ENCODE assay signal across 22 cellular contexts in genomic region chr12:95736631-95737030, GRCh38. TPM values are rescaled to one million over a fixed set of nuclear protein-coding genes. Genes with fewer than 3 reads are reported as not detected.
A peak's percentile ranks its signal among the peaks of the same experiment; 100 is the strongest.
DNase-seq lines count a peak whose midpoint lies in the region; ATAC-seq and TF ChIP-seq lines count a peak whose summit lies in the region.
"Had no signal": no experiment of that assay in that cellular context is flagged by ENCODE, and none has a peak within 500 bp of the region (broad histone marks: within the 10 kb centered on the region; RNA-seq: fewer than 3 reads in every experiment).

No MANE protein-coding gene starts in this region.

- 17 to 42% methylated on average over 2 of the region's 2 CpGs for WGBS in gastroesophageal sphincter (ENCODE audit: low coverage in 1 of 2), 2 donors
- WGBS in tibial nerve, 2 donors = 58 to 66% methylated on average over 2 of the region's 2 CpGs

- DNase-seq in HCEC 1CT (peak; percentile 8), SKM-1 (lab: John Stamatoyannopoulos, UW; ENCODE audit: unreplicated experiment) (peak; percentile 58), skeletal muscle cell (ENCODE audit: low read depth) (peak; percentile 31), GF-D8 (lab: John Stamatoyannopoulos, UW) (no peak), T-helper 2 cell (no peak), type B pancreatic cell (ENCODE audit: extremely low spot score, unreplicated experiment) (no peak), tibial nerve (ENCODE audit: low spot score in 2 of 2) (no peak)
- DNase-seq: activated naive CD8-positive, alpha-beta T cell treated with anti-CD3 and anti-CD28 coated beads, Interleukin-2, amount 10 ng/mL, durations not matched to agents 7 days and 5 days; caudate nucleus; GOT3; head of caudate nucleus; lower lobe of right lung; NCI-H748 treated with DMSO at 0.1 percent for 48 hours; nucleus accumbens; right lobe of liver; stimulated activated naive CD4-positive, alpha-beta T cell treated with Interleukin-2 at 50 U/mL for 16 hours; T1000 had no signal

- H3K27ac Mint-ChIP-seq in type B pancreatic cell = no peak overlapping the region
- H3K27ac Mint-ChIP-seq: activated naive CD8-positive, alpha-beta T cell treated with anti-CD3 and anti-CD28 coated beads, Interleukin-2, amount 10 ng/mL, durations not matched to agents 7 days and 5 days; activated T-helper 17 cell treated with anti-CD3 and anti-CD28 coated beads, Interleukin-2, amount 50 U/mL, for 72 hours had no signal

- peak overlapping the region; percentile 50 to 73 (median 69) for H3K27ac ChIP-seq in gastroesophageal sphincter
- peak overlapping the region in 1 of 4 donors; percentile 4 for H3K27ac ChIP-seq in tibial nerve
- H3K27ac ChIP-seq: BLaER1, KMS-11, lower lobe of right lung, right lobe of liver had no signal

- TF ChIP-seq POLR2A in gastroesophageal sphincter (IDR thresholded peaks at IDR 0.05) (no peak), tibial nerve (IDR thresholded peaks at IDR 0.05) (no peak)

- H3K27me3 ChIP-seq in gastroesophageal sphincter = no peaks in the 10 kb centered on the region
- no peaks in the 10 kb centered on the region for H3K27me3 ChIP-seq in tibial nerve
- H3K27me3 ChIP-seq: BLaER1, right lobe of liver had no signal

- H3K4me3 Mint-ChIP-seq in type B pancreatic cell = no peak overlapping the region
- H3K4me3 Mint-ChIP-seq: activated naive CD8-positive, alpha-beta T cell treated with anti-CD3 and anti-CD28 coated beads, Interleukin-2, amount 10 ng/mL, durations not matched to agents 7 days and 5 days; activated T-helper 17 cell treated with anti-CD3 and anti-CD28 coated beads, Interleukin-2, amount 50 U/mL, for 72 hours had no signal

- H3K4me1 ChIP-seq in gastroesophageal sphincter = peaks cover 10 to 57% (median 14%) of the 10 kb centered on the region in 3 donors
- peaks cover 0 to 38% (median 4%) of the 10 kb centered on the region in 4 donors for H3K4me1 ChIP-seq in tibial nerve
- H3K4me1 ChIP-seq: BLaER1, right lobe of liver had no signal

- TF ChIP-seq EP300 in gastroesophageal sphincter (IDR thresholded peaks at IDR 0.05) (no peak), tibial nerve (IDR thresholded peaks at IDR 0.05) (no peak)

- H3K9me3 Mint-ChIP-seq in type B pancreatic cell = no peaks in the 10 kb centered on the region
- H3K9me3 Mint-ChIP-seq: activated naive CD8-positive, alpha-beta T cell treated with anti-CD3 and anti-CD28 coated beads, Interleukin-2, amount 10 ng/mL, durations not matched to agents 7 days and 5 days; activated T-helper 17 cell treated with anti-CD3 and anti-CD28 coated beads, Interleukin-2, amount 50 U/mL, for 72 hours had no signal

- H3K4me3 ChIP-seq in gastroesophageal sphincter (no peak overlapping the region), skeletal muscle cell (ENCODE audit: low read depth, low read length) (no peak overlapping the region), tibial nerve (no peak overlapping the region)
- H3K4me3 ChIP-seq: BLaER1, lower lobe of right lung, right lobe of liver had no signal

- no peak for ATAC-seq in gastroesophageal sphincter
- ATAC-seq: activated T-helper 17 cell treated with anti-CD3 and anti-CD28 coated beads, Interleukin-2, amount 50 U/mL, for 72 hours; lower lobe of right lung; Panc1; right lobe of liver had no signal

- no peaks in the 10 kb centered on the region for H3K36me3 Mint-ChIP-seq in type B pancreatic cell
- H3K36me3 Mint-ChIP-seq: activated naive CD8-positive, alpha-beta T cell treated with anti-CD3 and anti-CD28 coated beads, Interleukin-2, amount 10 ng/mL, durations not matched to agents 7 days and 5 days had no signal

- H3K36me3 ChIP-seq in gastroesophageal sphincter = no peaks in the 10 kb centered on the region
- H3K36me3 ChIP-seq in tibial nerve = no peaks in the 10 kb centered on the region
- H3K36me3 ChIP-seq: BLaER1 had no signal

- H3K9me3 ChIP-seq in gastroesophageal sphincter = no peaks in the 10 kb centered on the region
- H3K9me3 ChIP-seq in tibial nerve = no peaks in the 10 kb centered on the region
- H3K9me3 ChIP-seq: BLaER1, lower lobe of right lung, right lobe of liver had no signal

- H3K27me3 Mint-ChIP-seq in type B pancreatic cell = peaks cover 3% of the 10 kb centered on the region
- H3K27me3 Mint-ChIP-seq: activated T-helper 17 cell treated with anti-CD3 and anti-CD28 coated beads, Interleukin-2, amount 50 U/mL, for 72 hours had no signal

- no peak for TF ChIP-seq CTCF in gastroesophageal sphincter (IDR thresholded peaks at IDR 0.05)
- no peak for TF ChIP-seq CTCF in type B pancreatic cell (conservative IDR thresholded peaks at IDR 0.05)
- no peak for TF ChIP-seq CTCF in tibial nerve (IDR thresholded peaks at IDR 0.05)

- no peaks in the 10 kb centered on the region for H3K4me1 Mint-ChIP-seq in type B pancreatic cell (ENCODE audit: unreplicated experiment)
- H3K4me1 Mint-ChIP-seq: activated naive CD8-positive, alpha-beta T cell treated with anti-CD3 and anti-CD28 coated beads, Interleukin-2, amount 10 ng/mL, durations not matched to agents 7 days and 5 days; activated T-helper 17 cell treated with anti-CD3 and anti-CD28 coated beads, Interleukin-2, amount 50 U/mL, for 72 hours had no signal

RNA-seq across cellular contexts. Expression of gene NTN4, which starts 53.9 kb away (rescaled TPM):
- 100 to 1,000 TPM in 1 of 4 donors, 10 to 100 TPM in 3; 33.5 to 103 (median 51.5) TPM for total RNA-seq in gastroesophageal sphincter
- 21.2 and 23.5 TPM in 2 replicates for total RNA-seq in type B pancreatic cell (ENCODE audit: low replicate concordance)
- total RNA-seq in tibial nerve = 10 to 100 TPM; 30.8 to 50.6 (median 32.2) TPM

Comparison
In these comparisons a context has a peak if more than half of its experiments do, and no peak if none do; other contexts are left out.
1. DNase-seq: peak in HCEC 1CT (single experiment), SKM-1 (single experiment) and skeletal muscle cell (single experiment); none in GF-D8 (single experiment), T-helper 2 cell (0 of 5), type B pancreatic cell (single experiment) and tibial nerve (0 of 2).